17 cellular contexts compared by ENCODE assay signal in genomic region chr5:34054330-34054729, GRCh38.
"Had no signal": no experiment of that assay in that cellular context is flagged by ENCODE, and none has a peak within 500 bp of the region (broad histone marks: within the 10 kb centered on the region; RNA-seq: fewer than 3 reads in every experiment).

No MANE protein-coding gene starts in this region.

- DNase-seq: activated CD4-positive, alpha-beta T cell treated with anti-CD3 and anti-CD28 coated beads for 1 hour; activated CD4-positive, alpha-beta T cell treated with anti-CD3 and anti-CD28 coated beads, Interleukin-2, amount 50 U/mL, for 48 hours; activated naive CD4-positive, alpha-beta T cell treated with anti-CD3 and anti-CD28 coated beads for 36 hours; activated naive CD8-positive, alpha-beta T cell treated with anti-CD3 and anti-CD28 coated beads, Interleukin-2, amount 50 U/mL, for 24 hours; aorta; left colon; mucosa of descending colon; natural killer cell; occipital lobe; right lobe of liver; stimulated activated CD4-positive, alpha-beta T cell treated with anti-CD3 and anti-CD28 coated beads, Interleukin-1b, Interleukin-23, amount 100 ng/mL, for 48 hours; stomach; T-helper 1 cell had no signal

- H3K36me3 ChIP-seq: prostate gland, right lobe of liver had no signal

- H3K27ac ChIP-seq: esophagus muscularis mucosa, prostate gland, right lobe of liver, stomach had no signal

- H3K27me3 ChIP-seq: esophagus muscularis mucosa, right lobe of liver, stomach had no signal

- H3K4me3 Mint-ChIP-seq: activated naive CD4-positive, alpha-beta T cell treated with anti-CD3 and anti-CD28 coated beads for 36 hours; activated naive CD8-positive, alpha-beta T cell treated with anti-CD3 and anti-CD28 coated beads, Interleukin-2, amount 50 U/mL, for 24 hours; activated T-helper 17 cell treated with anti-CD3 and anti-CD28 coated beads, Interleukin-2, amount 50 U/mL, for 72 hours; natural killer cell had no signal

- ATAC-seq: activated naive CD8-positive, alpha-beta T cell treated with anti-CD3 and anti-CD28 coated beads, Interleukin-2, amount 50 U/mL, for 24 hours; activated T-helper 17 cell treated with anti-CD3 and anti-CD28 coated beads, Interleukin-2, amount 50 U/mL, for 72 hours; left colon; mucosa of descending colon; natural killer cell; right lobe of liver had no signal

- H3K9me3 ChIP-seq: esophagus muscularis mucosa, mucosa of descending colon, prostate gland, right lobe of liver, stomach had no signal

- FAIRE-seq: bronchial epithelial cell had no signal

- H3K4me1 ChIP-seq: prostate gland had no signal

- H3K27ac Mint-ChIP-seq: activated naive CD4-positive, alpha-beta T cell treated with anti-CD3 and anti-CD28 coated beads for 36 hours; activated naive CD8-positive, alpha-beta T cell treated with anti-CD3 and anti-CD28 coated beads, Interleukin-2, amount 50 U/mL, for 24 hours; activated T-helper 17 cell treated with anti-CD3 and anti-CD28 coated beads, Interleukin-2, amount 50 U/mL, for 72 hours; natural killer cell had no signal

- H3K4me1 Mint-ChIP-seq: activated T-helper 17 cell treated with anti-CD3 and anti-CD28 coated beads, Interleukin-2, amount 50 U/mL, for 72 hours had no signal

- H3K27me3 Mint-ChIP-seq: activated naive CD8-positive, alpha-beta T cell treated with anti-CD3 and anti-CD28 coated beads, Interleukin-2, amount 50 U/mL, for 24 hours; activated T-helper 17 cell treated with anti-CD3 and anti-CD28 coated beads, Interleukin-2, amount 50 U/mL, for 72 hours had no signal

- H3K4me3 ChIP-seq: esophagus muscularis mucosa, mucosa of descending colon, prostate gland, right lobe of liver, stomach had no signal

- H3K9me3 Mint-ChIP-seq: activated naive CD4-positive, alpha-beta T cell treated with anti-CD3 and anti-CD28 coated beads for 36 hours; activated naive CD8-positive, alpha-beta T cell treated with anti-CD3 and anti-CD28 coated beads, Interleukin-2, amount 50 U/mL, for 24 hours; natural killer cell had no signal
